33 cellular contexts compared by ENCODE assay signal in the genomic region with DNA sequence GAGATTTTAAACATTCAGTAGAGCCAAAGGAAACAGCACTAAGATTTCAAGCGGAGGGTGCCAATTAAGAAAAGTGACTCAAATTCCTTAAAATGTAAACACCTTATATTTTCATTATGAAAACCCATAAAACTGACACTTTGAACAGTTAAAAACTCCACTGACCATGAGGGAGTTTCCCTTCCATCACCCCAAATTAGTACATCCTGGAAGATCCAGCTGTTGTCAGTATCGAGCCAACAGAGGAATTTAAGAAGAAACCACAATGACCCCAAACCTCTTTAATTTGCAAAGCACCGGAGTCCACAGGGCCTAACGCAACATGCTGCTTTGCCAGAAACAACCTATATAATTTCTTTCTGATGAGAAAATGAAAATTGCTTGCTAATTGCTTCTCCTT. TPM values are rescaled to one million over a fixed set of nuclear protein-coding genes. Genes with fewer than 3 reads are reported as not detected.
DNase-seq lines count a peak whose midpoint lies in the region; ATAC-seq and TF ChIP-seq lines count a peak whose summit lies in the region.
"Had no signal": no experiment of that assay in that cellular context is flagged by ENCODE, and none has a peak within 500 bp of the region (broad histone marks: within the 10 kb centered on the region; RNA-seq: fewer than 3 reads in every experiment).

No MANE protein-coding gene starts in this region.

- H3K36me3 Mint-ChIP-seq in activated T-helper 1 cell treated with anti-CD3 and anti-CD28 coated beads, Interleukin-12 subunit alpha, Interleukin-12 subunit beta, Interleukin-2, Interleukin-4 antibody, amounts not matched to agents 30 ng/mL and 10 ng/mL and 1 ng/mL, durations not matched to agents 14 hours and 24 hours and 36 hours (ENCODE audit: low read depth), result no peaks in the 10 kb centered on the region
- H3K36me3 Mint-ChIP-seq: activated naive CD4-positive, alpha-beta T cell treated with anti-CD3 and anti-CD28 coated beads, Interleukin-2, amount 50 U/mL, for 24 hours; naive B cell had no signal

- H3K9ac ChIP-seq in BLaER1, result no peak overlapping the region

- POLR2A ChIA-PET in HEK293 (lab: Yijun Ruan, JAX), result no interaction called here

- no peak for DNase-seq in activated T-helper 1 cell treated with anti-CD3 and anti-CD28 coated beads, Interleukin-12 subunit alpha, Interleukin-12 subunit beta, Interleukin-2, Interleukin-4 antibody, amounts not matched to agents 30 ng/mL and 10 ng/mL and 1 ng/mL, durations not matched to agents 14 hours and 24 hours and 36 hours (ENCODE audit: low spot score)
- no peak for DNase-seq in hepatocyte (ENCODE audit: low spot score)
- no peak for DNase-seq in left colon
- no peak for DNase-seq in NCI-H446 (lab: John Stamatoyannopoulos, UW)
- no peak for DNase-seq in DMS114 treated with DMSO at 0.1 percent for 48 hours (lab: John Stamatoyannopoulos, UW; ENCODE audit: unreplicated experiment)
- no peak for DNase-seq in T1000 (lab: John Stamatoyannopoulos, UW)
- DNase-seq: ACHN; activated CD4-positive, alpha-beta T cell treated with anti-CD3 and anti-CD28 coated beads for 4 hours; activated CD8-positive, alpha-beta T cell treated with anti-CD3 and anti-CD28 coated beads, Interleukin-2, amount 10 ng/mL, durations not matched to agents 7 days and 5 days; activated T-cell treated with anti-CD3 and anti-CD28 coated beads for 4 hours; amniotic stem cell; brain microvascular endothelial cell; cerebellar nuclear complex; GDM1; glutamatergic neuron; kidney; naive B cell; NCI-H146; NCI-H226; nucleus accumbens; right lobe of liver; stimulated activated CD4-positive, alpha-beta T cell treated with anti-CD3 and anti-CD28 coated beads, Interleukin-12 subunit alpha, Interleukin-12 subunit beta, amount 100 ng/mL, for 4 hours; stimulated activated CD4-positive, alpha-beta T cell treated with anti-CD3 and anti-CD28 coated beads, Interleukin-4, amount 100 ng/mL, for 1 hour; transverse colon had no signal

- no peak overlapping the region for H2AFZ ChIP-seq in hepatocyte

- peaks cover 51% of the 10 kb centered on the region for H3K4me1 Mint-ChIP-seq in activated T-helper 1 cell treated with anti-CD3 and anti-CD28 coated beads, Interleukin-12 subunit alpha, Interleukin-12 subunit beta, Interleukin-2, Interleukin-4 antibody, amounts not matched to agents 30 ng/mL and 10 ng/mL and 1 ng/mL, durations not matched to agents 14 hours and 24 hours and 36 hours (ENCODE audit: low read depth)
- H3K4me1 Mint-ChIP-seq: activated naive CD4-positive, alpha-beta T cell treated with anti-CD3 and anti-CD28 coated beads, Interleukin-2, amount 50 U/mL, for 24 hours; naive B cell had no signal

- peaks cover 5% of the 10 kb centered on the region for H3K27me3 Mint-ChIP-seq in activated T-helper 1 cell treated with anti-CD3 and anti-CD28 coated beads, Interleukin-12 subunit alpha, Interleukin-12 subunit beta, Interleukin-2, Interleukin-4 antibody, amounts not matched to agents 30 ng/mL and 10 ng/mL and 1 ng/mL, durations not matched to agents 14 hours and 24 hours and 36 hours (ENCODE audit: insufficient read depth)

- H3K27ac ChIP-seq in BLaER1 (no peak overlapping the region), HEK293 (ENCODE audit: extremely low read depth, low read depth, low read length) (no peak overlapping the region), hepatocyte (no peak overlapping the region)
- H3K27ac ChIP-seq: brain microvascular endothelial cell, Peyer's patch, right lobe of liver, transverse colon had no signal

- no peak overlapping the region for H3K4me3 Mint-ChIP-seq in activated T-helper 1 cell treated with anti-CD3 and anti-CD28 coated beads, Interleukin-12 subunit alpha, Interleukin-12 subunit beta, Interleukin-2, Interleukin-4 antibody, amounts not matched to agents 30 ng/mL and 10 ng/mL and 1 ng/mL, durations not matched to agents 14 hours and 24 hours and 36 hours
- H3K4me3 Mint-ChIP-seq: activated CD8-positive, alpha-beta T cell treated with anti-CD3 and anti-CD28 coated beads, Interleukin-2, amount 10 ng/mL, durations not matched to agents 7 days and 5 days; activated naive CD4-positive, alpha-beta T cell treated with anti-CD3 and anti-CD28 coated beads, Interleukin-2, amount 50 U/mL, for 24 hours; mesothelial cell of epicardium; naive B cell; T-helper 2 cell treated with Interferon-gamma antibody and Interleukin-4, amounts not matched to agents 5 μg/mL and 100 μg/mL, for 36 hours had no signal

- H4K20me1 ChIP-seq in BLaER1 (no peaks in the 10 kb centered on the region), hepatocyte (ENCODE audit: insufficient read depth, poor library complexity, severe bottlenecking) (peaks cover 13% of the 10 kb centered on the region)

- intact Hi-C loops in activated T-helper 1 cell treated with anti-CD3 and anti-CD28 coated beads, Interleukin-12 subunit alpha, Interleukin-12 subunit beta, Interleukin-2, Interleukin-4 antibody, amounts not matched to agents 30 ng/mL and 10 ng/mL and 1 ng/mL, durations not matched to agents 14 hours and 24 hours and 36 hours (cut with micrococcal nuclease), result loop anchor here (5.0 kb wide), 1 partner anchor 111 kb away; no protein-coding TSS in a partner anchor
- intact Hi-C loops in left colon (cut with DNase I, micrococcal nuclease), result no loop called here

- H3K9me2 ChIP-seq in hepatocyte (replicated peaks; ENCODE audit: insufficient read depth), result no peaks in the 10 kb centered on the region

- CTCF ChIA-PET in HEK293 (lab: Yijun Ruan, JAX), result interaction anchor here (2.5 kb wide), 1 partner anchor 42 kb away, joined by 15 read pairs; a partner anchor contains a TSS

- H3K79me2 ChIP-seq in hepatocyte, result peaks cover 100% of the 10 kb centered on the region

- WGBS in hepatocyte (ENCODE audit: low lambda C conversion rate, missing lambda C conversion rate), result 55% methylated on average over 4 of the region's 4 CpGs

- H3K9me3 Mint-ChIP-seq in activated T-helper 1 cell treated with anti-CD3 and anti-CD28 coated beads, Interleukin-12 subunit alpha, Interleukin-12 subunit beta, Interleukin-2, Interleukin-4 antibody, amounts not matched to agents 30 ng/mL and 10 ng/mL and 1 ng/mL, durations not matched to agents 14 hours and 24 hours and 36 hours, result no peaks in the 10 kb centered on the region
- H3K9me3 Mint-ChIP-seq: activated naive CD4-positive, alpha-beta T cell treated with anti-CD3 and anti-CD28 coated beads, Interleukin-2, amount 50 U/mL, for 24 hours; mesothelial cell of epicardium; naive B cell; T-helper 2 cell treated with Interferon-gamma antibody and Interleukin-4, amounts not matched to agents 5 μg/mL and 100 μg/mL, for 36 hours had no signal

- ATAC-seq in left colon, result no peak
- ATAC-seq: activated CD8-positive, alpha-beta T cell treated with anti-CD3 and anti-CD28 coated beads, Interleukin-2, amount 10 ng/mL, durations not matched to agents 7 days and 5 days; HCT116; right lobe of liver had no signal

- H3K4me3 ChIP-seq in BLaER1 (no peak overlapping the region), HEK293 (ENCODE audit: low read depth, low read length) (no peak overlapping the region), hepatocyte (no peak overlapping the region)
- H3K4me3 ChIP-seq: Peyer's patch, prostate gland, right lobe of liver, transverse colon had no signal

- TF ChIP-seq CTCF in HEK293 (tag by site-specific recombination; IDR thresholded peaks at IDR 0.05) (no peak), hepatocyte (IDR thresholded peaks at IDR 0.05; ENCODE audit: poor library complexity) (no peak)

- H3K27me3 ChIP-seq in BLaER1, result no peaks in the 10 kb centered on the region
- no peaks in the 10 kb centered on the region for H3K27me3 ChIP-seq in hepatocyte
- H3K27me3 ChIP-seq: brain microvascular endothelial cell, Peyer's patch, right lobe of liver, transverse colon had no signal

- H3K36me3 ChIP-seq in BLaER1 (no peaks in the 10 kb centered on the region), HEK293 (ENCODE audit: control insufficient read depth in 2 of 2, insufficient read depth in 1 of 2, low read length in 2 of 2) (no peaks in the 10 kb centered on the region; a peak in 1 of 3 replicates), hepatocyte (replicated peaks; ENCODE audit: insufficient read depth, low read depth) (no peaks in the 10 kb centered on the region)
- H3K36me3 ChIP-seq: brain microvascular endothelial cell, Peyer's patch, prostate gland, right lobe of liver, transverse colon had no signal

- peak overlapping the region; percentile 59 for H3K4me2 ChIP-seq in BLaER1
- H3K4me2 ChIP-seq in hepatocyte, result peak overlapping the region; percentile 21

- peak overlapping the region; percentile 30 for H3K27ac Mint-ChIP-seq in activated T-helper 1 cell treated with anti-CD3 and anti-CD28 coated beads, Interleukin-12 subunit alpha, Interleukin-12 subunit beta, Interleukin-2, Interleukin-4 antibody, amounts not matched to agents 30 ng/mL and 10 ng/mL and 1 ng/mL, durations not matched to agents 14 hours and 24 hours and 36 hours
- H3K27ac Mint-ChIP-seq: activated CD8-positive, alpha-beta T cell treated with anti-CD3 and anti-CD28 coated beads, Interleukin-2, amount 10 ng/mL, durations not matched to agents 7 days and 5 days; activated naive CD4-positive, alpha-beta T cell treated with anti-CD3 and anti-CD28 coated beads, Interleukin-2, amount 50 U/mL, for 24 hours; mesothelial cell of epicardium; naive B cell; T-helper 2 cell treated with Interferon-gamma antibody and Interleukin-4, amounts not matched to agents 5 μg/mL and 100 μg/mL, for 36 hours had no signal

- peaks cover 72% of the 10 kb centered on the region for H3K4me1 ChIP-seq in BLaER1
- peaks cover 10% of the 10 kb centered on the region for H3K4me1 ChIP-seq in HEK293 (ENCODE audit: control insufficient read depth, insufficient read depth, low read length)
- H3K4me1 ChIP-seq in hepatocyte (ENCODE audit: insufficient read depth), result peaks cover 39% of the 10 kb centered on the region
- H3K4me1 ChIP-seq: right lobe of liver had no signal

- H3K9me3 ChIP-seq in BLaER1, result no peaks in the 10 kb centered on the region
- H3K9me3 ChIP-seq in HEK293 (ENCODE audit: control insufficient read depth, insufficient read depth, low read depth, low read length), result no peaks in the 10 kb centered on the region
- H3K9me3 ChIP-seq in hepatocyte (ENCODE audit: low read depth), result no peaks in the 10 kb centered on the region
- H3K9me3 ChIP-seq: Peyer's patch, prostate gland, right lobe of liver, transverse colon had no signal

RNA-seq across cellular contexts. Expression of a gene that starts 41.3 kb away (rescaled TPM):
- total RNA-seq in activated T-helper 1 cell treated with anti-CD3 and anti-CD28 coated beads, Interleukin-12 subunit alpha, Interleukin-12 subunit beta, Interleukin-2, Interleukin-4 antibody, amounts not matched to agents 30 ng/mL and 10 ng/mL and 1 ng/mL, durations not matched to agents 14 hours and 24 hours and 36 hours, result 1.1 and 1.6 TPM in 2 replicates
- total RNA-seq in hepatocyte (24.7 and 29.5 TPM in 2 replicates), left colon (1 to 10 TPM; 6.2 to 8.3 TPM)
- polyA plus RNA-seq in hepatocyte, result 21.4 and 25.6 TPM in 2 replicates
- total RNA-seq: HT-29 had no signal
